8 cellular contexts compared by ENCODE assay signal in genomic region chr6:163490826-163491577, GRCh38.
DNase-seq lines count a peak whose midpoint lies in the region; ATAC-seq and TF ChIP-seq lines count a peak whose summit lies in the region.

No MANE protein-coding gene starts in this region.

- peaks cover 62% of the 10 kb centered on the region; the same call in 1 of the 2 replicates for H4K20me1 ChIP-seq in IMR-90 (ENCODE audit: insufficient read depth, low read length)
- H4K20me1 ChIP-seq in hepatocyte (ENCODE audit: insufficient read depth, poor library complexity, severe bottlenecking): peaks cover 47% of the 10 kb centered on the region
- peaks cover 100% of the 10 kb centered on the region for H4K20me1 ChIP-seq in smooth muscle cell (ENCODE audit: low read depth)

- peaks cover 19 to 42% of the 10 kb centered on the region in 2 experiments for H3K79me1 ChIP-seq in IMR-90 (ENCODE audit: low read depth in 1 of 2, low read length in 2 of 2)

- no peak overlapping the region for H3K4ac ChIP-seq in IMR-90 (ENCODE audit: low read depth, low read length)

- no peak overlapping the region for H4K91ac ChIP-seq in IMR-90 (ENCODE audit: insufficient read depth, low read depth, low read length)

- H3K9me2 ChIP-seq in hepatocyte (replicated peaks; ENCODE audit: insufficient read depth): no peaks in the 10 kb centered on the region

- no peak overlapping the region for H4K5ac ChIP-seq in IMR-90 (ENCODE audit: low read depth, low read length)

- BruUV-seq in IMR-90 (replicated peaks; lab: Mats Ljungman, UMichigan): no TSS peak

- peaks cover 1% of the 10 kb centered on the region; the same call in 1 of the 2 replicates for H3K4me1 ChIP-seq in IMR-90 (ENCODE audit: control insufficient read depth, insufficient read depth, low read length)
- no peaks in the 10 kb centered on the region for H3K4me1 ChIP-seq in hepatocyte (ENCODE audit: insufficient read depth)
- peaks cover 13% of the 10 kb centered on the region for H3K4me1 ChIP-seq in smooth muscle cell (ENCODE audit: low read depth)

- dilution Hi-C loops in IMR-90 (cut with HindIII; ENCODE audit: low sequenced_read_pairs, unreplicated experiment): no loop called here

- no peak overlapping the region for H2BK5ac ChIP-seq in IMR-90 (ENCODE audit: low read depth, low read length, poor library complexity, severe bottlenecking)

- H3K23ac ChIP-seq in IMR-90 (ENCODE audit: low read depth, low read length): no peak overlapping the region

- H3K27ac ChIP-seq in IMR-90 (ENCODE audit: insufficient read depth, low read length): no peak overlapping the region
- H3K27ac ChIP-seq in hepatocyte: peak overlapping the region; percentile 50
- peak overlapping the region; percentile 67 for H3K27ac ChIP-seq in smooth muscle cell (ENCODE audit: low read depth)

- TF ChIP-seq CTCF in IMR-90 (conservative IDR thresholded peaks at IDR 0.05; ENCODE audit: low read depth, low read length) (no peak), astrocyte of the cerebellum (IDR thresholded peaks at IDR 0.05; ENCODE audit: low read depth, low read length, missing control alignments) (no peak), hepatocyte (IDR thresholded peaks at IDR 0.05; ENCODE audit: poor library complexity) (no peak), smooth muscle cell (IDR thresholded peaks at IDR 0.05; ENCODE audit: borderline replicate concordance, insufficient read depth, poor library complexity, severe bottlenecking) (no peak)

- H3K27me3 ChIP-seq in IMR-90 (ENCODE audit: control insufficient read depth, insufficient read depth, low read length): no peaks in the 10 kb centered on the region
- no peaks in the 10 kb centered on the region for H3K27me3 ChIP-seq in hepatocyte
- no peaks in the 10 kb centered on the region for H3K27me3 ChIP-seq in smooth muscle cell (ENCODE audit: low read depth)

- ATAC-seq in IMR-90 (ENCODE audit: low read depth): peak; percentile 57; the same call in 1 of the 2 replicates

- intact Hi-C loops in IMR-90 (cut with micrococcal nuclease): loop anchor here (5.0 kb wide), 1 partner anchor 36 kb away; no protein-coding TSS in a partner anchor

- TF ChIP-seq RAD21 in IMR-90 (IDR thresholded peaks at IDR 0.05; ENCODE audit: low read length): no peak

- no peak overlapping the region for H3K14ac ChIP-seq in IMR-90 (replicated peaks; ENCODE audit: low read depth, low read length)

- H2AK9ac ChIP-seq in IMR-90 (replicated peaks; ENCODE audit: low read depth, low read length, poor library complexity): no peak overlapping the region

- H2AFZ ChIP-seq in IMR-90 (replicated peaks; ENCODE audit: low read length, poor library complexity) (no peak overlapping the region), hepatocyte (no peak overlapping the region), smooth muscle cell (ENCODE audit: low read depth) (no peak overlapping the region)

- no peak overlapping the region for H4K8ac ChIP-seq in IMR-90 (ENCODE audit: low read depth in 2 of 2, low read length in 2 of 2)

- H3K4me3 ChIP-seq in IMR-90 (ENCODE audit: insufficient read depth, low read depth, low read length) (no peak overlapping the region), astrocyte of the cerebellum (ENCODE audit: low read depth, low read length) (no peak overlapping the region), hepatocyte (no peak overlapping the region), smooth muscle cell (no peak overlapping the region)

- CTCF ChIA-PET in IMR-90 (lab: Yijun Ruan, JAX): no interaction called here

- no peaks in the 10 kb centered on the region for H3F3A ChIP-seq in smooth muscle cell (ENCODE audit: low read depth)

- H2BK15ac ChIP-seq in IMR-90 (ENCODE audit: low read depth, low read length): no peak overlapping the region

- H2AK5ac ChIP-seq in IMR-90 (ENCODE audit: low read depth, low read length): no peak overlapping the region

- no peak for TF ChIP-seq POLR2A in IMR-90 (IDR thresholded peaks at IDR 0.05; ENCODE audit: low read depth, low read length)

- H3K9me3 ChIP-seq in IMR-90 (ENCODE audit: control insufficient read depth, insufficient read depth, low read length): no peaks in the 10 kb centered on the region
- H3K9me3 ChIP-seq in hepatocyte (ENCODE audit: low read depth): no peaks in the 10 kb centered on the region
- H3K9me3 ChIP-seq in smooth muscle cell (replicated peaks; ENCODE audit: low read depth): no peaks in the 10 kb centered on the region

- DNase-seq in IMR-90 (peak; percentile 61), astrocyte of the cerebellum (ENCODE audit: low read depth) (peak; percentile 74), hepatocyte (ENCODE audit: low spot score) (peak; percentile 50), smooth muscle cell (lab: John Stamatoyannopoulos, UW; ENCODE audit: unreplicated experiment) (no peak), NCI-H1417 (lab: John Stamatoyannopoulos, UW) (no peak), DMS79 treated with DMSO at 0.1 percent for 48 hours (lab: John Stamatoyannopoulos, UW) (no peak), NCI-H146 treated with DMSO at 0.1 percent for 48 hours (lab: John Stamatoyannopoulos, UW; ENCODE audit: unreplicated experiment) (no peak), NCI-H748 treated with DMSO at 0.1 percent for 48 hours (lab: John Stamatoyannopoulos, UW) (no peak)

- H3K79me2 ChIP-seq in hepatocyte: peaks cover 95% of the 10 kb centered on the region
- peaks cover 100% of the 10 kb centered on the region for H3K79me2 ChIP-seq in smooth muscle cell (ENCODE audit: low read depth)

- H3K9ac ChIP-seq in IMR-90 (ENCODE audit: low read depth, low read length) (no peak overlapping the region), smooth muscle cell (ENCODE audit: low read depth) (no peak overlapping the region)

- POLR2A ChIA-PET in IMR-90 (lab: Charles Lee; ENCODE audit: unreplicated experiment): no interaction called here

- H3K36me3 ChIP-seq in IMR-90 (ENCODE audit: control insufficient read depth, insufficient read depth, low read length) (no peaks in the 10 kb centered on the region), hepatocyte (replicated peaks; ENCODE audit: insufficient read depth, low read depth) (no peaks in the 10 kb centered on the region), smooth muscle cell (ENCODE audit: low read depth) (no peaks in the 10 kb centered on the region)

- in situ Hi-C loops in IMR-90 (cut with MboI; ENCODE audit: low sequenced_read_pairs) (no loop called here), astrocyte of the cerebellum (cut with HindIII; ENCODE audit: low sequenced_read_pairs) (no loop called here)

- no peak overlapping the region for H2BK120ac ChIP-seq in IMR-90 (ENCODE audit: low read depth, low read length)

- no peak overlapping the region for H2BK20ac ChIP-seq in IMR-90 (ENCODE audit: low read depth, low read length)

- no peak overlapping the region for H3K4me2 ChIP-seq in IMR-90 (ENCODE audit: low read depth, low read length)
- H3K4me2 ChIP-seq in hepatocyte: peak overlapping the region; percentile 19
- peak overlapping the region; percentile 58 for H3K4me2 ChIP-seq in smooth muscle cell

- H3K56ac ChIP-seq in IMR-90 (ENCODE audit: extremely low read depth, insufficient read depth, low read length): no peak overlapping the region

- H3K9me1 ChIP-seq in IMR-90 (ENCODE audit: insufficient read depth, low read length): 0 out of 2 replicates have a peak, but pooled peaks cover 2% of the 10 kb centered on the region

- H3K18ac ChIP-seq in IMR-90 (ENCODE audit: low read depth, low read length): no peak overlapping the region

- WGBS in IMR-90 (ENCODE audit: extremely low coverage in 2 of 2, insufficient read length in 1 of 2), 2 experiments: no CpG with 5 or more reads among the region's 4 CpGs
- 48% methylated on average over 4 of the region's 4 CpGs for WGBS in hepatocyte (ENCODE audit: low lambda C conversion rate, missing lambda C conversion rate)
- 51% methylated on average over 4 of the region's 4 CpGs for WGBS in smooth muscle cell (ENCODE audit: low lambda C conversion rate)

TF ChIP-seq in IMR-90, 13 proteins besides CTCF, POLR2A, EP300 and RAD21:
- TF ChIP-seq RFX5 (IDR thresholded peaks at IDR 0.05; ENCODE audit: low read depth, low read length) (no peak), USF2 (IDR thresholded peaks at IDR 0.05; ENCODE audit: low read depth, low read length) (no peak), MXI1 (IDR thresholded peaks at IDR 0.05; ENCODE audit: borderline replicate concordance, low read depth, low read length) (no peak), SMC3 (IDR thresholded peaks at IDR 0.05; ENCODE audit: low read depth, low read length) (no peak)

Comparison
In these comparisons a context has a peak if more than half of its experiments do, and no peak if none do; other contexts are left out.
1. DNase-seq: peak in IMR-90 (single experiment), astrocyte of the cerebellum (single experiment) and hepatocyte (single experiment); none in smooth muscle cell (single experiment), NCI-H1417 (0 of 3), DMS79 treated with DMSO at 0.1 percent for 48 hours (single experiment), NCI-H146 treated with DMSO at 0.1 percent for 48 hours (single experiment) and NCI-H748 treated with DMSO at 0.1 percent for 48 hours (single experiment).